In the genomic region with DNA sequence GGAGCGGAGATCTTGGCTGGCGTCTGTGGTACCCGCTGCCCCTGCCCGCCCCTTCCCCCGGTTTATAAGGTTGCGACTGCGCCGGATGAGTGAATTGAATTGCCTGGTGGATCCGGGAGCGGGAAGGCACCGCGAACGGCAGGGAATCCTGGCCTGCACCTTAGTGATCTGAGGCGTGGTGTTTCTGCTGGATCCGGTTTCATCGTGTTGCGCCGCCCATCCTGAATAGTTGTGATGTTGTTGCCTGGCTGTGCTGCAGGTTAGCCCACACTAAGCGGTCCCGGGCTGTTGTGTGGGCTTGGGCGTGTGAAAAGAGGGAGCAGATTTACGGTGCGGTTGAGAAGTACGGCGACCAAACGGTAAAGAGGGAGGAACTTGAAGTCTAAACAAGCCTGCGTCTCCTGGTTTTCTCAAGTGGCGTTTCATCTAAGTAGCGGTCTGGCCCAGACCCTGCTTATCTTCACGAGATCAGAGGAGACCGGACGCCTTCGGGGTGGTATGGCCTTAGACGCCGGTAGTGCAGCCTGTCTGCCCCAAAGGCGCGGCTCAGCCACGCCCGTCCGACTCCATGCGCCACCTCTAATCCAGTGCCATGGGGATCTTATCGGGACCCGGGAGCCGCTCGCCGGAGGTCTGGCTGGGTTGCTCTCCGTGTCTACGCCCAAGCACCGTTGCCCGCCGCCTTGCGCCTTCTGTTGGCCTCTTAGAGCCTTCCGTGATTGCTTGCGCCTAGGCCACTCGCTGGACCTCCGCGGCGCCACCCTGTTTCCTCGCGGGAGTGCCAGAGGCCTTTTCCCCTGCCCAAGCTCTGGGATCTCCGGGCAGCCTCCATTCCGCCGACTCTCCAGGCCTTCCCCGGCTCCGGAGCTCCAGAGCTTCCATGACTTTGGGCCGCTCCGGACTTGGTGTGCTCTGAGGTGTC, we compare ENCODE assay signal across 7 cellular contexts.
DNase-seq lines count a peak whose midpoint lies in the region; ATAC-seq and TF ChIP-seq lines count a peak whose summit lies in the region.

No MANE protein-coding gene starts in this region.

- DNase-seq in GM10266 (ENCODE audit: extremely low spot score) = peak; percentile 13
- peak; percentile 56 for DNase-seq in NCI-H1092 (lab: John Stamatoyannopoulos, UW)
- DNase-seq in endodermal cell = peak; percentile 90
- peak; percentile 57 to 64 (median 64) for DNase-seq in mucosa of descending colon
- DNase-seq in ureter (ENCODE audit: low spot score) = peak; percentile 67

- H3K9me3 ChIP-seq in endodermal cell (ENCODE audit: control insufficient read depth, low read length) (no peaks in the 10 kb centered on the region), mucosa of descending colon (no peaks in the 10 kb centered on the region)

- TF ChIP-seq CTCF in GM10266 (IDR thresholded peaks at IDR 0.05; ENCODE audit: control insufficient read depth, insufficient read depth, low read depth, missing control alignments) (no peak), endodermal cell (conservative IDR thresholded peaks at IDR 0.05) (no peak), mucosa of descending colon (IDR thresholded peaks at IDR 0.05) (no peak)

- no peaks in the 10 kb centered on the region for H3K9me3 Mint-ChIP-seq in T-helper 1 cell treated with Interleukin-12 subunit alpha and Interleukin-12 subunit beta and Interleukin-4 antibody, amounts not matched to agents 30 μg/mL and 1 μg/mL, for 36 hours
- H3K9me3 Mint-ChIP-seq in endodermal cell = no peaks in the 10 kb centered on the region

- intact Hi-C loops in mucosa of descending colon (cut with DNase I, micrococcal nuclease) = no loop called here

- H3K27me3 ChIP-seq in endodermal cell (ENCODE audit: control insufficient read depth, insufficient read depth, low read length, poor library complexity, severe bottlenecking) = peaks cover 63% of the 10 kb centered on the region

- peak overlapping the region; percentile 88 for H3K4me3 ChIP-seq in endodermal cell (ENCODE audit: low read length)
- H3K4me3 ChIP-seq in mucosa of descending colon = no peak overlapping the region

- 1 to 2% methylated on average over 38 to 67 of the region's 67 CpGs for WGBS in endodermal cell (ENCODE audit: insufficient coverage in 1 of 2, insufficient read length in 1 of 2), 2 experiments

- H3K27me3 Mint-ChIP-seq in T-helper 1 cell treated with Interleukin-12 subunit alpha and Interleukin-12 subunit beta and Interleukin-4 antibody, amounts not matched to agents 30 μg/mL and 1 μg/mL, for 36 hours (ENCODE audit: low read depth) = peaks cover 60% of the 10 kb centered on the region
- peaks cover 59% of the 10 kb centered on the region for H3K27me3 Mint-ChIP-seq in endodermal cell (ENCODE audit: insufficient read depth)

- peak; percentile 85 for ATAC-seq in mucosa of descending colon
- no peak for ATAC-seq in GM18907 (IDR thresholded peaks at IDR 0.05; ENCODE audit: unreplicated experiment)

- peak overlapping the region; percentile 82 for H3K27ac Mint-ChIP-seq in T-helper 1 cell treated with Interleukin-12 subunit alpha and Interleukin-12 subunit beta and Interleukin-4 antibody, amounts not matched to agents 30 μg/mL and 1 μg/mL, for 36 hours
- H3K27ac Mint-ChIP-seq in endodermal cell = peak overlapping the region; percentile 7

- no peaks in the 10 kb centered on the region for H3K4me1 ChIP-seq in endodermal cell (ENCODE audit: control insufficient read depth, insufficient read depth, low read length)
- H3K4me1 ChIP-seq in mucosa of descending colon (ENCODE audit: low read depth) = peaks cover 17% of the 10 kb centered on the region

- H3K27ac ChIP-seq in endodermal cell (ENCODE audit: low read depth, low read length) = no peak overlapping the region

- no peak overlapping the region for H3K9ac ChIP-seq in endodermal cell (ENCODE audit: extremely low read depth, low read length, poor library complexity, severe bottlenecking)

- H3K36me3 Mint-ChIP-seq in T-helper 1 cell treated with Interleukin-12 subunit alpha and Interleukin-12 subunit beta and Interleukin-4 antibody, amounts not matched to agents 30 μg/mL and 1 μg/mL, for 36 hours (ENCODE audit: low read depth) = peaks cover 9% of the 10 kb centered on the region
- H3K36me3 Mint-ChIP-seq in endodermal cell (ENCODE audit: low read depth) = no peaks in the 10 kb centered on the region

- H3K36me3 ChIP-seq in endodermal cell (ENCODE audit: control insufficient read depth, insufficient read depth, low read length) (no peaks in the 10 kb centered on the region), mucosa of descending colon (ENCODE audit: low read depth) (no peaks in the 10 kb centered on the region)

- peak overlapping the region; percentile 92 for H3K4me3 Mint-ChIP-seq in T-helper 1 cell treated with Interleukin-12 subunit alpha and Interleukin-12 subunit beta and Interleukin-4 antibody, amounts not matched to agents 30 μg/mL and 1 μg/mL, for 36 hours
- H3K4me3 Mint-ChIP-seq in endodermal cell = peak overlapping the region; percentile 65

- H3K4me1 Mint-ChIP-seq in T-helper 1 cell treated with Interleukin-12 subunit alpha and Interleukin-12 subunit beta and Interleukin-4 antibody, amounts not matched to agents 30 μg/mL and 1 μg/mL, for 36 hours (ENCODE audit: low read depth) = peaks cover 18% of the 10 kb centered on the region
- peaks cover 10% of the 10 kb centered on the region for H3K4me1 Mint-ChIP-seq in endodermal cell

Comparison
In these comparisons a context has a peak if more than half of its experiments do, and no peak if none do; other contexts are left out.
1. DNase-seq: peak in every context shown above with its lines; median percentile 90 in endodermal cell; 67 in ureter; 64 in mucosa of descending colon; 56 in NCI-H1092; 13 in GM10266.